9 cellular contexts compared by ENCODE assay signal in genomic region chr3:129343643-129344360, GRCh38.
DNase-seq lines count a peak whose midpoint lies in the region; ATAC-seq, FAIRE-seq and TF ChIP-seq lines count a peak whose summit lies in the region.
"Had no signal": no experiment of that assay in that cellular context is flagged by ENCODE, and none has a peak within 500 bp of the region (broad histone marks: within the 10 kb centered on the region; RNA-seq: fewer than 3 reads in every experiment).

No MANE protein-coding gene starts in this region.

- H3K9me3 Mint-ChIP-seq in activated naive CD4-positive, alpha-beta T cell treated with anti-CD3 and anti-CD28 coated beads for 36 hours: no peaks in the 10 kb centered on the region
- no peaks in the 10 kb centered on the region for H3K9me3 Mint-ChIP-seq in Caco-2 (ENCODE audit: unreplicated experiment)

- H3K4me2 ChIP-seq in BLaER1 treated with 17β-estradiol and CSF1 and Interleukin-3, amounts not matched to agents 10 nM and 100 nM: peak overlapping the region in 10 of 11 experiments; percentile 18 to 79 (median 31); a peak in 13 of 22 replicates

- FAIRE-seq in HTR-8/SVneo (lab: Jason Lieb, UNC): no peak
- FAIRE-seq: endometrium had no signal

- no peaks in the 10 kb centered on the region for H4K20me1 ChIP-seq in BLaER1 treated with 17β-estradiol and CSF1 and Interleukin-3, amounts not matched to agents 10 nM and 100 nM

- H3K4me3 ChIP-seq in BLaER1 treated with 17β-estradiol and CSF1 and Interleukin-3, amounts not matched to agents 10 nM and 100 nM: peak overlapping the region in 3 of 10 experiments; percentile 32 to 44 (median 37); a peak in 4 of 20 replicates
- H3K4me3 ChIP-seq in right cardiac atrium (ENCODE audit: low read length): no peak overlapping the region
- peak overlapping the region; percentile 20 to 35 (median 29) for H3K4me3 ChIP-seq in skeletal muscle tissue (ENCODE audit: low read length in 3 of 3)
- no peak overlapping the region for H3K4me3 ChIP-seq in Caco-2 (ENCODE audit: low read depth, low read length)

- ATAC-seq in right cardiac atrium: peak; percentile 72 to 78
- no peak for ATAC-seq in HG03520 (IDR thresholded peaks at IDR 0.05; ENCODE audit: unreplicated experiment)

- POLR2A ChIA-PET in Caco-2 (lab: Charles Lee): no interaction called here

- H3K27ac Mint-ChIP-seq in activated naive CD4-positive, alpha-beta T cell treated with anti-CD3 and anti-CD28 coated beads for 36 hours: no peak overlapping the region
- no peak overlapping the region for H3K27ac Mint-ChIP-seq in Caco-2 (ENCODE audit: unreplicated experiment)

- intact Hi-C loops in activated naive CD4-positive, alpha-beta T cell treated with anti-CD3 and anti-CD28 coated beads for 36 hours (cut with micrococcal nuclease): loop anchor here (5.0 kb wide), 2 partner anchors 263 to 483 kb away; partner anchors contain the start of gene PLXND1
- intact Hi-C loops in right cardiac atrium (cut with DNase I) (no loop called here), Caco-2 (cut with micrococcal nuclease; ENCODE audit: unreplicated experiment) (no loop called here)

- H3K27me3 ChIP-seq in BLaER1 treated with 17β-estradiol and CSF1 and Interleukin-3, amounts not matched to agents 10 nM and 100 nM: peaks cover 19 to 38% (median 30%) of the 10 kb centered on the region in 11 experiments
- no peaks in the 10 kb centered on the region for H3K27me3 ChIP-seq in right cardiac atrium (ENCODE audit: control insufficient read depth, insufficient read depth)
- peaks cover 0 to 13% (median 10%) of the 10 kb centered on the region in 3 donors for H3K27me3 ChIP-seq in skeletal muscle tissue (ENCODE audit: control insufficient read depth in 3 of 3, insufficient read depth in 3 of 3, low read length in 3 of 3)
- H3K27me3 ChIP-seq in Caco-2 (replicated peaks; ENCODE audit: control insufficient read depth, insufficient read depth, low read length): no peaks in the 10 kb centered on the region

- H3K4me1 ChIP-seq in BLaER1 treated with 17β-estradiol and CSF1 and Interleukin-3, amounts not matched to agents 10 nM and 100 nM: peaks cover 0 to 24% (median 14%) of the 10 kb centered on the region in 10 experiments; a peak in 17 of 20 replicates
- H3K4me1 ChIP-seq in right cardiac atrium (ENCODE audit: control insufficient read depth, insufficient read depth, low read length): peaks cover 6% of the 10 kb centered on the region
- H3K4me1 ChIP-seq in skeletal muscle tissue (ENCODE audit: control insufficient read depth in 3 of 3, insufficient read depth in 3 of 3, low read length in 3 of 3): peaks cover 7 to 12% (median 9%) of the 10 kb centered on the region in 3 donors
- H3K4me1 ChIP-seq in Caco-2: no peaks in the 10 kb centered on the region

- peaks cover 8% of the 10 kb centered on the region for H3K4me1 Mint-ChIP-seq in activated naive CD4-positive, alpha-beta T cell treated with anti-CD3 and anti-CD28 coated beads for 36 hours (ENCODE audit: low read depth)
- H3K4me1 Mint-ChIP-seq in Caco-2 (ENCODE audit: low read depth, unreplicated experiment): no peaks in the 10 kb centered on the region

- peaks cover 24% of the 10 kb centered on the region for H3K27me3 Mint-ChIP-seq in activated naive CD4-positive, alpha-beta T cell treated with anti-CD3 and anti-CD28 coated beads for 36 hours (ENCODE audit: low read depth)
- H3K27me3 Mint-ChIP-seq in Caco-2 (ENCODE audit: insufficient read depth, unreplicated experiment): no peaks in the 10 kb centered on the region

- 0 out of 22 replicates have a peak overlapping the region, but pooled peaks of 1 of the 11 experiments have one; percentile 48 for H3K9ac ChIP-seq in BLaER1 treated with 17β-estradiol and CSF1 and Interleukin-3, amounts not matched to agents 10 nM and 100 nM
- peak overlapping the region in 1 of 3 donors; percentile 40 for H3K9ac ChIP-seq in skeletal muscle tissue (ENCODE audit: low read depth in 1 of 3, low read length in 3 of 3)

- peak; percentile 54 for DNase-seq in M059J (ENCODE audit: low read depth)
- DNase-seq in activated naive CD4-positive, alpha-beta T cell treated with anti-CD3 and anti-CD28 coated beads for 36 hours: peak; percentile 44
- peak in 2 of 3 donors; percentile 82 to 83 for DNase-seq in right cardiac atrium
- no peak for DNase-seq in Caco-2
- no peak for DNase-seq in HTR-8/SVneo (ENCODE audit: insufficient read length, low spot score)

- H3K9me3 ChIP-seq in BLaER1 treated with 17β-estradiol and CSF1 and Interleukin-3, amounts not matched to agents 10 nM and 100 nM (replicated peaks in 1 of 11): peaks cover 0 to 22% (median 17%) of the 10 kb centered on the region in 11 experiments; a peak in 17 of 22 replicates
- H3K9me3 ChIP-seq in right cardiac atrium (ENCODE audit: control insufficient read depth, low read length): no peaks in the 10 kb centered on the region
- H3K9me3 ChIP-seq in skeletal muscle tissue (ENCODE audit: control insufficient read depth in 3 of 3, low read length in 3 of 3): no peaks in the 10 kb centered on the region
- no peaks in the 10 kb centered on the region for H3K9me3 ChIP-seq in Caco-2

- H3K36me3 Mint-ChIP-seq in activated naive CD4-positive, alpha-beta T cell treated with anti-CD3 and anti-CD28 coated beads for 36 hours (ENCODE audit: low read depth): no peaks in the 10 kb centered on the region
- peaks cover 6% of the 10 kb centered on the region for H3K36me3 Mint-ChIP-seq in Caco-2 (ENCODE audit: insufficient read depth, unreplicated experiment)

- CTCF ChIA-PET in activated naive CD4-positive, alpha-beta T cell treated with anti-CD3 and anti-CD28 coated beads for 36 hours (lab: Charles Lee): interaction anchor here (1.0 kb wide), 1 partner anchor 10 kb away, joined by 4 read pairs; no protein-coding TSS in a partner anchor
- CTCF ChIA-PET in Caco-2 (lab: Charles Lee): no interaction called here

- no peak for TF ChIP-seq CTCF in Caco-2 (IDR thresholded peaks at IDR 0.05; ENCODE audit: insufficient read depth in 1 of 2, low read depth in 1 of 2, low read length in 1 of 2, severe bottlenecking in 1 of 2, unreplicated experiment in 1 of 2)

- WGBS in right cardiac atrium: 30% methylated on average over 39 of the region's 39 CpGs

- no peak overlapping the region for H3K27ac ChIP-seq in BLaER1 treated with 17β-estradiol and CSF1 and Interleukin-3, amounts not matched to agents 10 nM and 100 nM
- H3K27ac ChIP-seq in right cardiac atrium (ENCODE audit: low read length) (no peak overlapping the region), skeletal muscle tissue (ENCODE audit: low read depth, low read length) (no peak overlapping the region)

- no peaks in the 10 kb centered on the region for H3K36me3 ChIP-seq in BLaER1 treated with 17β-estradiol and CSF1 and Interleukin-3, amounts not matched to agents 10 nM and 100 nM
- no peaks in the 10 kb centered on the region for H3K36me3 ChIP-seq in skeletal muscle tissue (ENCODE audit: control insufficient read depth in 3 of 3, insufficient read depth in 3 of 3, low read length in 3 of 3)
- H3K36me3 ChIP-seq in Caco-2 (ENCODE audit: control insufficient read depth, insufficient read depth, low read length): no peaks in the 10 kb centered on the region; the same call in 1 of the 2 replicates

- no TSS peak for BruUV-seq in Caco-2 (replicated peaks; lab: Mats Ljungman, UMichigan)

- peak overlapping the region; percentile 34 for H3K4me3 Mint-ChIP-seq in activated naive CD4-positive, alpha-beta T cell treated with anti-CD3 and anti-CD28 coated beads for 36 hours
- no peak overlapping the region for H3K4me3 Mint-ChIP-seq in Caco-2 (ENCODE audit: unreplicated experiment)

Comparison
In these comparisons a context has a peak if more than half of its experiments do, and no peak if none do; other contexts are left out.
1. H3K4me3 ChIP-seq: peak in skeletal muscle tissue (3 of 3); none in right cardiac atrium (single experiment) and Caco-2 (single experiment).
2. DNase-seq: peak in M059J (single experiment), activated naive CD4-positive, alpha-beta T cell treated with anti-CD3 and anti-CD28 coated beads for 36 hours (single experiment) and right cardiac atrium (2 of 3); none in Caco-2 (0 of 2) and HTR-8/SVneo (single experiment).